22 cellular contexts compared by ENCODE assay signal in the genomic region with DNA sequence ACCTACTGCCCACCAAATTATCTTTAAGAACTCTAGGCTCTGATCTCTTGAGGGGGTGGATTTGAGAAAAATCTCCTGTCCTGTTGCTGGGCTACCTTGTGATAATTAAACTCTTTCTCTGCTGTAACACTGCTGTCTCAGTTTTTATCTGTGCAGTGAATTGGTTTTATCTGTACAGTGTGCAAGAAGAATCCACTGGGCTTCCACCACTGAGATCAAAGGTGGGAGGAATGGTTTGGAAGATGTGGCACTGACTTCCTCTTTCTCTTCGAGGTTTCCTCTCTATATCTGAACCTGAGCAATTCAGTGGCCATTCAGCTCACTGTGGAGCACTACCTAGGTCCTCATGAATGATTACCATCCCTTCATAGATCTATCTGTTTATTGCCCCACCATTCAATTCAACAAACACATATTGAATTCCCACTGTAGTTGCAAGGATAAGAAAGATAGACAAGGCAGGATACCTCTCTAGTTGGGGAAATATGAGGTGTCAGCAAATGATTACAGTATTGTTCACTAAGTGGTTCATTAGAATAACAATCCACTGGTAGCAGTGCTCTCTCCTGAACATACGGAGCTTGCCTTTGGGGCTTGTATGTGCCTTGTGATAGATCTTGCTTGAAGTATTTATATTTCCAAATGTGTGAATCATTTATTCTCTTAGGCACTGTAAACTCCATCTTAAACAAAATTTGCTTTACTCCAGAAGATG.
DNase-seq lines count a peak whose midpoint lies in the region; FAIRE-seq and TF ChIP-seq lines count a peak whose summit lies in the region.
"Had no signal": no experiment of that assay in that cellular context is flagged by ENCODE, and none has a peak within 500 bp of the region (broad histone marks: within the 10 kb centered on the region; RNA-seq: fewer than 3 reads in every experiment).

No MANE protein-coding gene starts in this region.

- DNase-seq in GM12891 (ENCODE audit: insufficient read length, low spot score) (no peak), posterior cingulate gyrus (no peak), SW 1271 (lab: John Stamatoyannopoulos, UW) (no peak)
- no peak for DNase-seq in activated naive CD8-positive, alpha-beta T cell treated with anti-CD3 and anti-CD28 coated beads for 36 hours
- no peak for DNase-seq in activated CD8-positive, alpha-beta memory T cell treated with anti-CD3 and anti-CD28 coated beads for 24 hours
- DNase-seq: activated CD4-positive, alpha-beta T cell treated with anti-CD3 and anti-CD28 coated beads, Interleukin-2, amount 10 ng/mL, durations not matched to agents 7 days and 5 days; activated naive CD4-positive, alpha-beta T cell treated with Interleukin-2 at 50 U/mL for 16 hours; CD4-positive, alpha-beta memory T cell; cerebellar nuclear complex; gastrocnemius medialis; Kasumi-1; kidney; naive thymus-derived CD4-positive, alpha-beta T cell; NCI-H1436 treated with DMSO at 0.1 percent for 48 hours; ovary; sigmoid colon; stimulated activated naive B cell treated with anti-CD40 and anti-IgM and Interleukin-4, amounts not matched to agents 10 μg/mL and 1 μg/mL and 100 μg/mL, for 72 hours; testis had no signal

- H3K9me3 ChIP-seq in HUES48 (ENCODE audit: control insufficient read depth, insufficient read depth, low read length): no peaks in the 10 kb centered on the region; the same call in 1 of the 2 replicates
- peaks cover 15% of the 10 kb centered on the region for H3K9me3 ChIP-seq in mesodermal cell (ENCODE audit: control insufficient read depth, low read length)
- H3K9me3 ChIP-seq: gastrocnemius medialis, ovary, testis had no signal

- peaks cover 14% of the 10 kb centered on the region for H3K4me1 Mint-ChIP-seq in activated naive CD8-positive, alpha-beta T cell treated with anti-CD3 and anti-CD28 coated beads for 36 hours

- peaks cover 45% of the 10 kb centered on the region for H3K36me3 Mint-ChIP-seq in activated naive CD8-positive, alpha-beta T cell treated with anti-CD3 and anti-CD28 coated beads for 36 hours

- H3K9me3 Mint-ChIP-seq in activated naive CD8-positive, alpha-beta T cell treated with anti-CD3 and anti-CD28 coated beads for 36 hours: peaks cover 20% of the 10 kb centered on the region

- H3K36me3 ChIP-seq in HUES48 (ENCODE audit: control insufficient read depth, insufficient read depth, low read length) (no peaks in the 10 kb centered on the region), mesodermal cell (ENCODE audit: control insufficient read depth, insufficient read depth, low read length) (no peaks in the 10 kb centered on the region)
- H3K36me3 ChIP-seq: ascending aorta, gastrocnemius medialis, ovary, sigmoid colon had no signal

- H3K4me3 Mint-ChIP-seq in activated naive CD8-positive, alpha-beta T cell treated with anti-CD3 and anti-CD28 coated beads for 36 hours: no peak overlapping the region
- H3K4me3 Mint-ChIP-seq: activated CD4-positive, alpha-beta T cell treated with anti-CD3 and anti-CD28 coated beads, Interleukin-2, amount 10 ng/mL, durations not matched to agents 7 days and 5 days; naive thymus-derived CD4-positive, alpha-beta T cell; stimulated activated naive B cell treated with anti-CD40 and anti-IgM and Interleukin-4, amounts not matched to agents 10 μg/mL and 1 μg/mL and 100 μg/mL, for 72 hours had no signal

- WGBS in mesodermal cell (ENCODE audit: insufficient coverage in 2 of 2), 2 experiments: 86% methylated on average over 1 of the region's 2 CpGs; no CpG with 5 or more reads in 1 of the 2 experiments

- H3K9ac ChIP-seq in HUES48 (ENCODE audit: low read depth, low read length): no peak overlapping the region

- H3K27me3 Mint-ChIP-seq in activated naive CD8-positive, alpha-beta T cell treated with anti-CD3 and anti-CD28 coated beads for 36 hours: no peaks in the 10 kb centered on the region
- H3K27me3 Mint-ChIP-seq: activated CD4-positive, alpha-beta T cell treated with anti-CD3 and anti-CD28 coated beads, Interleukin-2, amount 10 ng/mL, durations not matched to agents 7 days and 5 days; CD4-positive, alpha-beta memory T cell; naive thymus-derived CD4-positive, alpha-beta T cell had no signal

- peak overlapping the region; percentile 43 for H3K27ac Mint-ChIP-seq in activated naive CD8-positive, alpha-beta T cell treated with anti-CD3 and anti-CD28 coated beads for 36 hours
- H3K27ac Mint-ChIP-seq: activated CD4-positive, alpha-beta T cell treated with anti-CD3 and anti-CD28 coated beads, Interleukin-2, amount 10 ng/mL, durations not matched to agents 7 days and 5 days; stimulated activated naive B cell treated with anti-CD40 and anti-IgM and Interleukin-4, amounts not matched to agents 10 μg/mL and 1 μg/mL and 100 μg/mL, for 72 hours had no signal

- intact Hi-C loops in posterior cingulate gyrus (cut with DNase I): no loop called here

- no peak for TF ChIP-seq POLR2A in GM12891 (IDR thresholded peaks at IDR 0.05; ENCODE audit: low read depth, low read length)

- no peak overlapping the region for H3K4me3 ChIP-seq in HUES48 (ENCODE audit: low read depth, low read length)
- no peak overlapping the region for H3K4me3 ChIP-seq in mesodermal cell (ENCODE audit: extremely low read depth, insufficient read depth, low read length, poor library complexity, severe bottlenecking)
- H3K4me3 ChIP-seq: ascending aorta, gastrocnemius medialis, ovary, sigmoid colon, testis had no signal

- peaks cover 15% of the 10 kb centered on the region; the same call in 1 of the 2 replicates for H3K4me1 ChIP-seq in HUES48 (ENCODE audit: control insufficient read depth, insufficient read depth, low read length)
- peaks cover 9% of the 10 kb centered on the region for H3K4me1 ChIP-seq in mesodermal cell (ENCODE audit: control insufficient read depth, insufficient read depth, low read length, poor library complexity, severe bottlenecking)
- H3K4me1 ChIP-seq: ascending aorta, gastrocnemius medialis, sigmoid colon, testis had no signal

- H3K27me3 ChIP-seq in HUES48 (ENCODE audit: control insufficient read depth, insufficient read depth, low read length): no peaks in the 10 kb centered on the region
- H3K27me3 ChIP-seq: ascending aorta, gastrocnemius medialis, ovary, sigmoid colon, testis had no signal

- H3K27ac ChIP-seq in HUES48 (ENCODE audit: low read depth, low read length) (peak overlapping the region; percentile 29), mesodermal cell (ENCODE audit: low read depth, low read length, severe bottlenecking) (peak overlapping the region; percentile 75)
- H3K27ac ChIP-seq: ascending aorta, gastrocnemius medialis, ovary, sigmoid colon, testis had no signal

- no peak for FAIRE-seq in GM12891 (lab: Jason Lieb, UNC)
- FAIRE-seq: kidney, TTC549 had no signal

TF ChIP-seq in GM12891, 5 proteins besides CTCF, POLR2A, EP300 and RAD21:
- TF ChIP-seq SPI1 (IDR thresholded peaks at IDR 0.05; ENCODE audit: low read depth, low read length) (peak; percentile 53; the same call in 1 of the 2 replicates), POLR2AphosphoS5 (IDR thresholded peaks at IDR 0.05; ENCODE audit: low read depth, low read length) (no peak)
